In genomic region chr10:97640174-97640867, GRCh38 we compare ENCODE assay signal across 1 cellular context.
TF ChIP-seq lines count a peak whose summit lies in the region.

TSS of gene PI4K2A (plus strand) at chr10:97640671. CDS start at chr10:97640743, 72 bp downstream.

TF ChIP-seq in HEK293, 187 proteins besides CTCF, POLR2A, EP300 and RAD21 (continued from another document):
- peak; percentile 60; the same call in 1 of the 2 replicates for TF ChIP-seq ZNF580 (tag by site-specific recombination; IDR thresholded peaks at IDR 0.05)
- TF ChIP-seq ZXDB (tag by site-specific recombination; IDR thresholded peaks at IDR 0.05): 0 out of 2 replicates have a peak, but pooled peaks have one; percentile 36
- TF ChIP-seq ZNF2 (tag by site-specific recombination; IDR thresholded peaks at IDR 0.05): peak; percentile 52; the same call in 1 of the 2 replicates
- TF ChIP-seq KLF9 (tag by site-specific recombination; IDR thresholded peaks at IDR 0.05; ENCODE audit: low read depth): peak; percentile 97
- TF ChIP-seq TRIM28 (IDR thresholded peaks at IDR 0.05; ENCODE audit: borderline replicate concordance, low read length): peak; percentile 17; the same call in 1 of the 2 replicates
- no peak for TF ChIP-seq ZNF114 (tag by site-specific recombination; IDR thresholded peaks at IDR 0.05)
- peak; percentile 95 for TF ChIP-seq ZBTB26 (tag by site-specific recombination; optimal IDR thresholded peaks at IDR 0.05)
- TF ChIP-seq EGR2 (tag by site-specific recombination; IDR thresholded peaks at IDR 0.05; ENCODE audit: low read depth): peak; percentile 78
- no peak for TF ChIP-seq BCL11A (tag by site-specific recombination; IDR thresholded peaks at IDR 0.05; ENCODE audit: low read depth)
- no peak for TF ChIP-seq ZNF302 (tag by site-specific recombination; IDR thresholded peaks at IDR 0.05; ENCODE audit: low read depth)
